9 cellular contexts compared by ENCODE assay signal in genomic region chr2:161139098-161139987, GRCh38. TPM values are rescaled to one million over a fixed set of nuclear protein-coding genes. Genes with fewer than 3 reads are reported as not detected.
DNase-seq lines count a peak whose midpoint lies in the region; ATAC-seq lines count a peak whose summit lies in the region.
"Had no signal": no experiment of that assay in that cellular context is flagged by ENCODE, and none has a peak within 500 bp of the region (broad histone marks: within the 10 kb centered on the region; RNA-seq: fewer than 3 reads in every experiment).

No MANE protein-coding gene starts in this region.

- DNase-seq in AG20443 (ENCODE audit: low spot score) (peak; percentile 70), NCI-H526 (lab: John Stamatoyannopoulos, UW) (peak; percentile 30 to 47), fibroblast of gingiva (ENCODE audit: low read depth) (peak; percentile 79), left colon (no peak)
- no peak for DNase-seq in stimulated activated naive CD8-positive, alpha-beta T cell treated with anti-CD3 and anti-CD28 coated beads, Interleukin-15, Interleukin-2, amounts not matched to agents 100 U/mL and 50 U/mL, for 24 hours
- DNase-seq: upper lobe of left lung had no signal

- ATAC-seq in GM21360 (IDR thresholded peaks at IDR 0.05; ENCODE audit: unreplicated experiment) (peak; percentile 34), left colon (no peak), HG03097 (IDR thresholded peaks at IDR 0.05; ENCODE audit: low FRiP score, unreplicated experiment) (no peak), GM21526 (IDR thresholded peaks at IDR 0.05; ENCODE audit: low FRiP score, unreplicated experiment) (no peak)
- peak; percentile 40 for ATAC-seq in stimulated activated naive CD8-positive, alpha-beta T cell treated with anti-CD3 and anti-CD28 coated beads, Interleukin-15, Interleukin-2, amounts not matched to agents 100 U/mL and 50 U/mL, for 24 hours

- intact Hi-C loops in left colon (cut with DNase I, micrococcal nuclease): no loop called here

RNA-seq across cellular contexts. Expression of gene TANK, which starts 20.9 kb away (rescaled TPM):
- 10 to 100 TPM; 54.3 to 58.8 TPM for total RNA-seq in left colon

Comparison
In these comparisons a context has a peak if more than half of its experiments do, and no peak if none do; other contexts are left out.
1. DNase-seq: peak in AG20443 (single experiment), NCI-H526 (2 of 2) and fibroblast of gingiva (single experiment); none in stimulated activated naive CD8-positive, alpha-beta T cell treated with anti-CD3 and anti-CD28 coated beads, Interleukin-15, Interleukin-2, amounts not matched to agents 100 U/mL and 50 U/mL, for 24 hours (single experiment) and left colon (0 of 2).
2. ATAC-seq: peak in GM21360 (single experiment) and stimulated activated naive CD8-positive, alpha-beta T cell treated with anti-CD3 and anti-CD28 coated beads, Interleukin-15, Interleukin-2, amounts not matched to agents 100 U/mL and 50 U/mL, for 24 hours (single experiment); none in left colon (single experiment), HG03097 (single experiment) and GM21526 (single experiment).